In the genomic region with DNA sequence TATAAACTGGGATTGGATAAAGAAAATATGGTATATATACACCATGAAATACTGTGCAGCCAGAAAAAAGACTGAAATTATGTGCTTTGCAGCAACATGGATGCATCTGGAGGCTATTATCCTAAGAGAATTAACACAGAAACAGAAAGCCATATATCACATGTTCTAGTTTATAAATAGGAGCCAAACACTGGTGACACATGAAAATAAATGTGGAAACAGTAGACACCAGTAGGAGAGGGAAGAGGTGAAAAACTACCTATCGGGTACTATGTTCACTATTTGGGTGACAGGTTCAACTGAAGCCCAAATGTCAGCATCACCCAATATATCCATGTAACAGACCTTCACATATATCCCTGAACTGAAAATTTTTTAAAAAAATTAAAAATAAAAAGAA, we compare ENCODE assay signal across 22 cellular contexts.
"Had no signal": no experiment of that assay in that cellular context is flagged by ENCODE, and none has a peak within 500 bp of the region (broad histone marks: within the 10 kb centered on the region; RNA-seq: fewer than 3 reads in every experiment).

No MANE protein-coding gene starts in this region.

- H3K27me3 ChIP-seq: MG63 had no signal

- H3K27ac ChIP-seq: RWPE1 had no signal

- H3K36me3 Mint-ChIP-seq: T-cell had no signal

- H3K9ac ChIP-seq: SK-N-SH had no signal

- H3K27ac Mint-ChIP-seq: T-cell; T-helper 1 cell treated with Interleukin-12 subunit alpha and Interleukin-12 subunit beta and Interleukin-4 antibody, amounts not matched to agents 30 μg/mL and 1 μg/mL, for 36 hours had no signal

- ATAC-seq: Panc1, PC-3, T-cell had no signal

- H3K4me3 ChIP-seq: MG63 had no signal

- H3K4me1 Mint-ChIP-seq: T-cell had no signal

- H3K4me2 ChIP-seq: SK-N-SH had no signal

- H3K27me3 Mint-ChIP-seq: T-cell had no signal

- H3K9me3 ChIP-seq: MG63, SK-N-SH had no signal

- H3K9me3 Mint-ChIP-seq: T-helper 1 cell treated with Interleukin-12 subunit alpha and Interleukin-12 subunit beta and Interleukin-4 antibody, amounts not matched to agents 30 μg/mL and 1 μg/mL, for 36 hours had no signal

- H3K4me3 Mint-ChIP-seq: T-cell; T-helper 1 cell treated with Interleukin-12 subunit alpha and Interleukin-12 subunit beta and Interleukin-4 antibody, amounts not matched to agents 30 μg/mL and 1 μg/mL, for 36 hours had no signal

- H3K36me3 ChIP-seq: MG63 had no signal

- DNase-seq: Karpas-422, KBM-7, MG63, NCI-H1092 treated with DMSO at 0.1 percent for 48 hours, NCI-H1417 treated with DMSO at 0.1 percent for 48 hours, NCI-H146, NCI-H1694 treated with DMSO at 0.1 percent for 48 hours, NCI-H1930, NCI-H2107, NCI-H226, NCI-H446, NCI-H510A, NCI-H524 treated with DMSO at 0.1 percent for 48 hours, NCI-H82, PC-3, SHP77, SK-N-SH, SW 1271, T-cell had no signal
